In the genomic region with DNA sequence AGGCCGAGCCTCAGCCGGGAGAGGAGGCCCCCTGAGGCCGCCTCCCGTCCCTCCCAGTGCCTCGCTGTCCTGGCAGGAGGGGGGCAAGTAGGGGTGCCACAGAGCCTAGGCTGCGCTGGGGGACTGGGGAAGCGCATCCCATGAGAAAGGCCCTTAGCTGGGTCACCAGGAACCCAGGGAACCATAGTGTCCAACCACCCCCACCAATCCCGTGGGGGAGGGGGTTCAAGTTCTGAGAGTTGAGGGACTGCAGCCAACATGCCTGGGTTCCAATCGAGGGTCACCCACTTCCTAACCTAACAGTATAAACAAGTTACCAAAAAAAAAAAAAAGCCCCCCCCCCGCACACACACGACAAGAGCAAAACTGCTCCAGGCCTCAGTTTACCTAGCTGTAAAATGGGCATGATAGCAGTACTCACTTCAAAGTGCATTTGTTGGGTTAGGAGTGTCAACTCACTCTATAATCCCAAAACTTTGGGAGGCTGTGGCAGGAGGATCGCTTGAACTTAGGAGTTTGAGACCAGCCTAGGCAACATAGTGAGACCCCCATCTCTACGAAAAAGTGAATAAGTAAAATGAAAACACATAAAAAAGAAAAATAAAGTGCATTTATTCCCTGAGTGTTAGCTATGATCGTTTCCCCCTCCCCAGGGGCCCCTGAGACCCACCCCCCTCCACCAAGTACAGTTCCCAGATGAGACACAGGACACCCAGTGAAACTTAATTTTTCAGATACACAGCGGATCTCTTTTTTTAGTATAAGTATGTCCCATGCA, we compare ENCODE assay signal across 8 cellular contexts. TPM values are rescaled to one million over a fixed set of nuclear protein-coding genes. Genes with fewer than 3 reads are reported as not detected.
A peak's percentile ranks its signal among the peaks of the same experiment; 100 is the strongest.
DNase-seq lines count a peak whose midpoint lies in the region; ATAC-seq and TF ChIP-seq lines count a peak whose summit lies in the region.

No MANE protein-coding gene starts in this region.

- H3K9me3 Mint-ChIP-seq in activated naive CD4-positive, alpha-beta T cell treated with anti-CD3 and anti-CD28 coated beads, Interleukin-2, amount 50 U/mL, for 72 hours: no peaks in the 10 kb centered on the region
- H3K9me3 Mint-ChIP-seq in brain (peaks cover 0 to 4% (median 0%) of the 10 kb centered on the region in 5 experiments), memory B cell (no peaks in the 10 kb centered on the region), type B pancreatic cell (no peaks in the 10 kb centered on the region)

- H3K36me3 Mint-ChIP-seq in activated naive CD4-positive, alpha-beta T cell treated with anti-CD3 and anti-CD28 coated beads, Interleukin-2, amount 50 U/mL, for 72 hours: no peaks in the 10 kb centered on the region
- H3K36me3 Mint-ChIP-seq in brain: no peaks in the 10 kb centered on the region
- no peaks in the 10 kb centered on the region for H3K36me3 Mint-ChIP-seq in memory B cell
- no peaks in the 10 kb centered on the region for H3K36me3 Mint-ChIP-seq in type B pancreatic cell

- DNase-seq in activated naive CD4-positive, alpha-beta T cell treated with anti-CD3 and anti-CD28 coated beads, Interleukin-2, amount 50 U/mL, for 72 hours (ENCODE audit: low spot score in 2 of 2): no peak
- no peak for DNase-seq in activated naive CD4-positive, alpha-beta T cell treated with anti-CD3 and anti-CD28 coated beads, Interleukin-2, amount 50 U/mL, for 16 hours
- DNase-seq in memory B cell (ENCODE audit: low spot score in 2 of 2) (peak in 1 of 2 donors; percentile 77), type B pancreatic cell (ENCODE audit: extremely low spot score, unreplicated experiment) (no peak), H4 (ENCODE audit: low spot score) (no peak)
- no peak for DNase-seq in central memory CD4-positive, alpha-beta T cell

- H3K4me3 Mint-ChIP-seq in brain (peak overlapping the region in 3 of 5 experiments; percentile 34 to 82 (median 57)), memory B cell (no peak overlapping the region), type B pancreatic cell (no peak overlapping the region)

- TF ChIP-seq CTCF in brain (conservative IDR thresholded peaks at IDR 0.05) (peak; percentile 2), type B pancreatic cell (conservative IDR thresholded peaks at IDR 0.05) (no peak)

- ATAC-seq in activated naive CD4-positive, alpha-beta T cell treated with anti-CD3 and anti-CD28 coated beads, Interleukin-2, amount 50 U/mL, for 72 hours: no peak
- ATAC-seq in memory B cell (ENCODE audit: low read depth) (no peak), HG03280 (IDR thresholded peaks at IDR 0.05; ENCODE audit: unreplicated experiment) (no peak)

- H3K27ac Mint-ChIP-seq in activated naive CD4-positive, alpha-beta T cell treated with anti-CD3 and anti-CD28 coated beads, Interleukin-2, amount 50 U/mL, for 72 hours: peak overlapping the region; percentile 5 to 98
- H3K27ac Mint-ChIP-seq in brain (peak overlapping the region in 4 of 5 experiments; percentile 54 to 94 (median 92)), memory B cell (peak overlapping the region; percentile 99), type B pancreatic cell (peak overlapping the region; percentile 85)

- peaks cover 72% of the 10 kb centered on the region for H3K4me1 Mint-ChIP-seq in brain
- peaks cover 29% of the 10 kb centered on the region for H3K4me1 Mint-ChIP-seq in memory B cell
- peaks cover 32% of the 10 kb centered on the region for H3K4me1 Mint-ChIP-seq in type B pancreatic cell (ENCODE audit: unreplicated experiment)

- no peaks in the 10 kb centered on the region for H3K27me3 Mint-ChIP-seq in brain
- no peaks in the 10 kb centered on the region for H3K27me3 Mint-ChIP-seq in memory B cell
- no peaks in the 10 kb centered on the region for H3K27me3 Mint-ChIP-seq in type B pancreatic cell

RNA-seq across cellular contexts. Expression of gene NANOS3, which starts 28.8 kb away (rescaled TPM):
- under 1 TPM; 0.88 to 0.98 TPM for total RNA-seq in activated naive CD4-positive, alpha-beta T cell treated with anti-CD3 and anti-CD28 coated beads, Interleukin-2, amount 50 U/mL, for 72 hours
- polyA plus RNA-seq in brain (ENCODE audit: insufficient read depth, low read depth, low replicate concordance): 14.6 TPM
- total RNA-seq in type B pancreatic cell (ENCODE audit: low replicate concordance): 0.69 and 2.8 TPM in 2 replicates
- total RNA-seq in H4 (2014; rRNA removed; shearing (Covaris generic)): not detected in 2 replicates

RNA-seq across cellular contexts. Expression of gene ZSWIM4, which starts 52.8 kb away (rescaled TPM):
- 1 to 10 TPM; 6.3 to 8.8 TPM for total RNA-seq in activated naive CD4-positive, alpha-beta T cell treated with anti-CD3 and anti-CD28 coated beads, Interleukin-2, amount 50 U/mL, for 72 hours
- 19.4 TPM for polyA plus RNA-seq in brain (ENCODE audit: insufficient read depth, low read depth, low replicate concordance)
- total RNA-seq in type B pancreatic cell (ENCODE audit: low replicate concordance): 15.0 and 15.7 TPM in 2 replicates
- total RNA-seq in H4 (2014; rRNA removed; shearing (Covaris generic)): 1.3 and 5.7 TPM in 2 replicates

RNA-seq across cellular contexts. Expression of gene BRME1, which starts 57.8 kb away (rescaled TPM):
- total RNA-seq in activated naive CD4-positive, alpha-beta T cell treated with anti-CD3 and anti-CD28 coated beads, Interleukin-2, amount 50 U/mL, for 72 hours: 10 to 100 TPM in 1 of 2 donors, 1 to 10 TPM in 1; 5.1 to 10.5 TPM
- 19.0 TPM for polyA plus RNA-seq in brain (ENCODE audit: insufficient read depth, low read depth, low replicate concordance)
- total RNA-seq in type B pancreatic cell (ENCODE audit: low replicate concordance): 3.5 and 9.2 TPM in 2 replicates
- 2.3 and 5.3 TPM in 2 replicates for total RNA-seq in H4 (2014; rRNA removed; shearing (Covaris generic))

RNA-seq across cellular contexts. Expression of gene CC2D1A, which starts 57.9 kb away (rescaled TPM):
- total RNA-seq in activated naive CD4-positive, alpha-beta T cell treated with anti-CD3 and anti-CD28 coated beads, Interleukin-2, amount 50 U/mL, for 72 hours: 10 to 100 TPM; 29.4 to 57.9 TPM
- 75.2 TPM for polyA plus RNA-seq in brain (ENCODE audit: insufficient read depth, low read depth, low replicate concordance)
- 35.4 and 42.3 TPM in 2 replicates for total RNA-seq in type B pancreatic cell (ENCODE audit: low replicate concordance)
- 13.5 and 14.9 TPM in 2 replicates for total RNA-seq in H4 (2014; rRNA removed; shearing (Covaris generic))

Comparison
In these comparisons a context has a peak if more than half of its experiments do, and no peak if none do; other contexts are left out.
1. H3K4me3 Mint-ChIP-seq: peak in brain (3 of 5); none in memory B cell (single experiment) and type B pancreatic cell (single experiment).
2. Peak in every context shown above with its lines, with median percentiles within 50 percentile points of each other: H3K27ac Mint-ChIP-seq.